In the genomic region with DNA sequence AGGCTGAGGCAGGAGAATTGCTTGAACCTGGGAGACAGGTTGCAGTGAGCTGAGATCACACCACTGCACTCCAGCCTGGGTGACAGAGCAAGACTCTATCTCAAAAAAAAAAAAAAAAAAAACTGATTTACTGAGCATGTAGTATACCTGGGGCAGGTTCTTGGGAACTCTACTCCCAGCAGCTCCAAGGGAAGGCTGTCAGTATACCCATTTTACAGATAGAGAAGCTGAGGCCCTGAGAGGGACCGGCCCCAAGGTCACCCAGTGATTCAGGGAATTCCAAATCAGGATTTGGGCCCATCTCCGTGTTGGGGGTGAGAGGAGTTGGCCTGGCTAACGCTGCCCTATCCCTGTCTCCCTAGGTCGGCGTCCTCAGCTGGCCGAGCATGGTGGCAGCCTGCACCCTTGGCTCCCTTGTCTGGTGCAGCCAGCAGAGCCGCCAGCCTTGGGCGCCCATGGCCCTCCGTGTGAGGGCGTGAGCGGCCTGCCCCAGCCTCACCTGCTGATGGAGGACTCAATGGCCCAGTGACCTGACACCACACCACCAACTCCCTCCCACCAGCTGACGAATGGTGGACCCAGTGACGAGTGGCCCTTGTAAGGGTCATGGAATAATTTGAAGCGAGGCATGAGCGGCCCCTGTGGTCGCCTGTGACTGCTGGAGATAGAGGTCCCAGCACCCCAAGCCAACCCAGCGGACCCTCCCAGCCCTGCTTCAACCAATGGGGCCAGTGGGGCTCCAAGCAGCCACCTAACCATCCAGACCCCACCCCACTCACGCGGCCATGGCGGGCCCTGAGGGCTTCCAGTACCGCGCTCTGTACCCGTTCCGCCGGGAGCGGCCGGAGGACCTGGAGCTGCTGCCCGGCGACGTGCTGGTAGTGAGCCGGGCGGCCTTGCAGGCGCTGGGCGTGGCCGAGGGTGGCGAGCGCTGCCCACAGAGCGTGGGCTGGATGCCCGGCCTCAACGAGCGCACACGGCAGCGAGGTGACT, we compare ENCODE assay signal across 13 cellular contexts. TPM values are rescaled to one million over a fixed set of nuclear protein-coding genes. Genes with fewer than 3 reads are reported as not detected.
DNase-seq lines count a peak whose midpoint lies in the region; ATAC-seq and TF ChIP-seq lines count a peak whose summit lies in the region.
"Had no signal": no experiment of that assay in that cellular context is flagged by ENCODE, and none has a peak within 500 bp of the region (broad histone marks: within the 10 kb centered on the region; RNA-seq: fewer than 3 reads in every experiment).

No MANE protein-coding gene starts in this region.

- H4K20me1 ChIP-seq in Loucy (ENCODE audit: insufficient read depth, low read length, poor library complexity, severe bottlenecking), result peaks cover 12% of the 10 kb centered on the region

- no peak overlapping the region for H3K9ac ChIP-seq in Loucy (ENCODE audit: low read depth, low read length, poor library complexity, severe bottlenecking)
- H3K9ac ChIP-seq in neuronal stem cell (ENCODE audit: low read depth, low read length, poor library complexity), result peak overlapping the region; percentile 35

- H2BK15ac ChIP-seq in neuronal stem cell (ENCODE audit: low read length), result no peak overlapping the region

- H4K8ac ChIP-seq in neuronal stem cell (ENCODE audit: low read depth, low read length), result no peak overlapping the region

- H3K4me1 ChIP-seq in Loucy (ENCODE audit: insufficient read depth, low read length, poor library complexity, severe bottlenecking), result peaks cover 26% of the 10 kb centered on the region
- peaks cover 10 to 19% of the 10 kb centered on the region in 2 donors for H3K4me1 ChIP-seq in neuronal stem cell (ENCODE audit: control insufficient read depth in 2 of 2, insufficient read depth in 1 of 2, low read depth in 1 of 2, low read length in 2 of 2)

- H3K27ac ChIP-seq in 22Rv1, result 0 out of 2 replicates have a peak overlapping the region, but pooled peaks have one; percentile 13
- peak overlapping the region in 46 of 59 donors; percentile 8 to 95 (median 91) for H3K27ac ChIP-seq in dorsolateral prefrontal cortex
- no peak overlapping the region for H3K27ac ChIP-seq in neuronal stem cell (replicated peaks; ENCODE audit: low read length)

- no peak for ATAC-seq in HG03354 (IDR thresholded peaks at IDR 0.05; ENCODE audit: poor library complexity, severe bottlenecking, unreplicated experiment)
- ATAC-seq: heart right ventricle had no signal

- DNase-seq in dorsolateral prefrontal cortex (no peak), neuronal stem cell (ENCODE audit: low spot score) (no peak), UCSD-AML1 (lab: John Stamatoyannopoulos, UW; ENCODE audit: unreplicated experiment) (no peak), cortex of kidney (lab: John Stamatoyannopoulos, UW) (no peak)
- no peak for DNase-seq in activated CD8-positive, alpha-beta memory T cell treated with anti-CD3 and anti-CD28 coated beads, Interleukin-2, amount 50 U/mL, for 48 hours
- DNase-seq: DMS79, heart right ventricle, kidney glomerular epithelial cell, NCI-H1048, NCI-H2171 had no signal

- H3K4me2 ChIP-seq in Loucy (ENCODE audit: low read depth, low read length, poor library complexity, severe bottlenecking) (peak overlapping the region; percentile 32), neuronal stem cell (ENCODE audit: insufficient read depth, low read length, poor library complexity, severe bottlenecking) (no peak overlapping the region)

- no peak overlapping the region for H2BK12ac ChIP-seq in neuronal stem cell (ENCODE audit: low read length)

- peaks cover 10% of the 10 kb centered on the region for H3K79me1 ChIP-seq in neuronal stem cell (ENCODE audit: low read depth, low read length)

- H3F3A ChIP-seq in Loucy (ENCODE audit: low read depth), result peaks cover 6% of the 10 kb centered on the region; the same call in 1 of the 2 replicates

- H3K27me3 ChIP-seq in Loucy (ENCODE audit: insufficient read depth, low read length, poor library complexity, severe bottlenecking) (no peaks in the 10 kb centered on the region), dorsolateral prefrontal cortex (no peaks in the 10 kb centered on the region), neuronal stem cell (ENCODE audit: control insufficient read depth in 3 of 3, insufficient read depth in 3 of 3, low read depth in 1 of 3, low read length in 3 of 3) (no peaks in the 10 kb centered on the region)
- H3K27me3 ChIP-seq: heart right ventricle had no signal

- H2AFZ ChIP-seq in Loucy (ENCODE audit: low read length) (no peak overlapping the region), neuronal stem cell (ENCODE audit: low read length) (no peak overlapping the region)

- no peak overlapping the region for H3K14ac ChIP-seq in neuronal stem cell (ENCODE audit: low read length)

- peak overlapping the region; percentile 59 for H3K23ac ChIP-seq in neuronal stem cell (ENCODE audit: low read depth, low read length, poor library complexity)

- H3K4me3 ChIP-seq in Loucy (ENCODE audit: low read length, poor library complexity, severe bottlenecking) (no peak overlapping the region), dorsolateral prefrontal cortex (peak overlapping the region in 2 of 59 donors; percentile 8), neuronal stem cell (ENCODE audit: low read length in 2 of 2) (no peak overlapping the region)

- H3K9me2 ChIP-seq in Loucy (replicated peaks; ENCODE audit: low read depth, low read length), result no peaks in the 10 kb centered on the region

- no peak overlapping the region for H2BK120ac ChIP-seq in neuronal stem cell (ENCODE audit: low read depth, low read length)

- WGBS in neuronal stem cell (ENCODE audit: extremely low coverage in 2 of 2, insufficient read length in 2 of 2, insufficient replicate concordance in 1 of 2), 2 donors, result no CpG with 5 or more reads among the region's 43 CpGs

- no peak overlapping the region for H4K91ac ChIP-seq in neuronal stem cell (ENCODE audit: low read depth, low read length, poor library complexity)

- TF ChIP-seq CTCF in 22Rv1 (IDR thresholded peaks at IDR 0.05) (no peak), Loucy (conservative IDR thresholded peaks at IDR 0.05; ENCODE audit: low read length) (no peak), dorsolateral prefrontal cortex (IDR thresholded peaks at IDR 0.05 in 54 of 56, conservative IDR thresholded peaks at IDR 0.05 in 2 of 56; ENCODE audit: low read depth in 1 of 56, partially characterized antibody in 56 of 56) (no peak)

- no peak overlapping the region for H3K4ac ChIP-seq in neuronal stem cell (ENCODE audit: low read length)

- intact Hi-C loops in dorsolateral prefrontal cortex (cut with DNase I), result loop anchor here (5.0 to 10.0 kb wide), 3 partner anchors 37 to 211 kb away; partner anchors contain the start of genes ARRDC2 (in 1 of the 2) and MPV17L2 (in 1 of the 2)

- peak overlapping the region; percentile 81 for H2AK5ac ChIP-seq in neuronal stem cell (ENCODE audit: low read depth, low read length)

- no peak overlapping the region for H3K18ac ChIP-seq in neuronal stem cell (ENCODE audit: low read length)

- no peak overlapping the region for H2BK5ac ChIP-seq in neuronal stem cell (ENCODE audit: low read length)

- no peaks in the 10 kb centered on the region for H3K9me3 ChIP-seq in Loucy (ENCODE audit: insufficient read depth, low read depth, low read length)
- H3K9me3 ChIP-seq in neuronal stem cell (replicated peaks in 1 of 2; ENCODE audit: control insufficient read depth in 2 of 2, insufficient read depth in 1 of 2, low read depth in 1 of 2, low read length in 2 of 2), result no peaks in the 10 kb centered on the region
- H3K9me3 ChIP-seq: heart right ventricle had no signal

- peaks cover 28% of the 10 kb centered on the region; the same call in 1 of the 2 replicates for H3K79me2 ChIP-seq in Loucy (ENCODE audit: insufficient read depth, low read length)

- no peaks in the 10 kb centered on the region for H3K36me3 ChIP-seq in Loucy (ENCODE audit: insufficient read depth, low read length)
- H3K36me3 ChIP-seq in neuronal stem cell (replicated peaks in 1 of 2; ENCODE audit: control insufficient read depth in 2 of 2, insufficient read depth in 2 of 2, low read length in 2 of 2), result peaks cover 17 to 27% of the 10 kb centered on the region in 2 donors

RNA-seq across cellular contexts. Expression of gene PIK3R2, which starts 2.4 kb away (rescaled TPM):
- 10 to 100 TPM; 32.9 to 92.3 (median 63.4) TPM for total RNA-seq in dorsolateral prefrontal cortex
- 52.3 TPM for polyA plus RNA-seq in neuronal stem cell (2013, experiment 1 of 2)
- 51.8 TPM for polyA plus RNA-seq in neuronal stem cell (2013, experiment 2 of 2)

RNA-seq across cellular contexts. Expression of gene IFI30, which starts 18.2 kb away (rescaled TPM):
- total RNA-seq in dorsolateral prefrontal cortex, result 10 to 100 TPM in 35 of 120 experiments, 1 to 10 TPM in 68, under 1 TPM in 9, not detected in 8; 0.30 to 75.4 (median 7.3) TPM
- polyA plus RNA-seq in neuronal stem cell (2013, experiment 1 of 2), result 0.79 TPM
- polyA plus RNA-seq in neuronal stem cell (2013, experiment 2 of 2), result 0.73 TPM

RNA-seq across cellular contexts. Expression of gene MPV17L2, which starts 37.6 kb away (rescaled TPM):
- total RNA-seq in dorsolateral prefrontal cortex, result 10 to 100 TPM in 12 of 120 experiments, 1 to 10 TPM in 108; 3.8 to 12.2 (median 7.5) TPM
- 21.4 TPM for polyA plus RNA-seq in neuronal stem cell (2013, experiment 1 of 2)
- 20.5 TPM for polyA plus RNA-seq in neuronal stem cell (2013, experiment 2 of 2)

RNA-seq across cellular contexts. Expression of gene RAB3A, which starts 48.5 kb away (rescaled TPM):
- 100 to 1,000 TPM; 110 to 560 (median 402) TPM for total RNA-seq in dorsolateral prefrontal cortex
- 3.4 TPM for polyA plus RNA-seq in neuronal stem cell (2013, experiment 1 of 2)
- 4.3 TPM for polyA plus RNA-seq in neuronal stem cell (2013, experiment 2 of 2)

RNA-seq across cellular contexts. Expression of gene MAST3, which starts 57.8 kb away (rescaled TPM):
- total RNA-seq in dorsolateral prefrontal cortex, result 100 to 1,000 TPM; 138 to 282 (median 205) TPM
- 3.8 TPM for polyA plus RNA-seq in neuronal stem cell (2013, experiment 1 of 2)
- 4.1 TPM for polyA plus RNA-seq in neuronal stem cell (2013, experiment 2 of 2)
